In genomic region chr10:6665847-6666246, GRCh38 we compare ENCODE assay signal across 13 cellular contexts.
DNase-seq lines count a peak whose midpoint lies in the region; ATAC-seq lines count a peak whose summit lies in the region.
"Had no signal": no experiment of that assay in that cellular context is flagged by ENCODE, and none has a peak within 500 bp of the region (broad histone marks: within the 10 kb centered on the region; RNA-seq: fewer than 3 reads in every experiment).

No MANE protein-coding gene starts in this region.

- H3K4me1 Mint-ChIP-seq in T-helper 1 cell treated with Interleukin-12 subunit alpha and Interleukin-12 subunit beta and Interleukin-4 antibody, amounts not matched to agents 30 μg/mL and 1 μg/mL, for 36 hours (ENCODE audit: low read depth) = peaks cover 26% of the 10 kb centered on the region

- peak; percentile 31 for DNase-seq in GF-D8 (lab: John Stamatoyannopoulos, UW)
- DNase-seq in activated naive CD4-positive, alpha-beta T cell treated with Interleukin-2 at 50 U/mL for 16 hours = peak; percentile 48
- peak; percentile 46 to 47 for DNase-seq in stimulated activated CD4-positive, alpha-beta T cell treated with anti-CD3 and anti-CD28 coated beads, Interleukin-2, amount 100 ng/mL, for 24 hours
- no peak for DNase-seq in caudate nucleus (lab: John Stamatoyannopoulos, UW)
- no peak for DNase-seq in NCI-H774 (lab: John Stamatoyannopoulos, UW)
- DNase-seq: COR-L47, NCI-H510A, Right ventricle myocardium superior had no signal

- H3K36me3 Mint-ChIP-seq in T-helper 1 cell treated with Interleukin-12 subunit alpha and Interleukin-12 subunit beta and Interleukin-4 antibody, amounts not matched to agents 30 μg/mL and 1 μg/mL, for 36 hours (ENCODE audit: low read depth) = peaks cover 2% of the 10 kb centered on the region

- no peak for ATAC-seq in GM18868 (IDR thresholded peaks at IDR 0.05; ENCODE audit: unreplicated experiment)
- ATAC-seq in GM21390 (IDR thresholded peaks at IDR 0.05; ENCODE audit: unreplicated experiment) = no peak
- ATAC-seq: esophagus mucosa, HCT116 had no signal

- H3K27me3 Mint-ChIP-seq in T-helper 1 cell treated with Interleukin-12 subunit alpha and Interleukin-12 subunit beta and Interleukin-4 antibody, amounts not matched to agents 30 μg/mL and 1 μg/mL, for 36 hours (ENCODE audit: low read depth) = peaks cover 16% of the 10 kb centered on the region

- H3K27ac Mint-ChIP-seq in T-helper 1 cell treated with Interleukin-12 subunit alpha and Interleukin-12 subunit beta and Interleukin-4 antibody, amounts not matched to agents 30 μg/mL and 1 μg/mL, for 36 hours = peak overlapping the region; percentile 50

- no peak overlapping the region for H3K27ac ChIP-seq in caudate nucleus (ENCODE audit: low read depth, low read length)

- H3K4me3 Mint-ChIP-seq in T-helper 1 cell treated with Interleukin-12 subunit alpha and Interleukin-12 subunit beta and Interleukin-4 antibody, amounts not matched to agents 30 μg/mL and 1 μg/mL, for 36 hours = peak overlapping the region; percentile 39

- no peaks in the 10 kb centered on the region for H3K9me3 Mint-ChIP-seq in T-helper 1 cell treated with Interleukin-12 subunit alpha and Interleukin-12 subunit beta and Interleukin-4 antibody, amounts not matched to agents 30 μg/mL and 1 μg/mL, for 36 hours

Comparison
In these comparisons a context has a peak if more than half of its experiments do, and no peak if none do; other contexts are left out.
1. DNase-seq: peak in GF-D8 (single experiment), activated naive CD4-positive, alpha-beta T cell treated with Interleukin-2 at 50 U/mL for 16 hours (single experiment) and stimulated activated CD4-positive, alpha-beta T cell treated with anti-CD3 and anti-CD28 coated beads, Interleukin-2, amount 100 ng/mL, for 24 hours (2 of 2); none in caudate nucleus (0 of 61) and NCI-H774 (single experiment).